In the genomic region with DNA sequence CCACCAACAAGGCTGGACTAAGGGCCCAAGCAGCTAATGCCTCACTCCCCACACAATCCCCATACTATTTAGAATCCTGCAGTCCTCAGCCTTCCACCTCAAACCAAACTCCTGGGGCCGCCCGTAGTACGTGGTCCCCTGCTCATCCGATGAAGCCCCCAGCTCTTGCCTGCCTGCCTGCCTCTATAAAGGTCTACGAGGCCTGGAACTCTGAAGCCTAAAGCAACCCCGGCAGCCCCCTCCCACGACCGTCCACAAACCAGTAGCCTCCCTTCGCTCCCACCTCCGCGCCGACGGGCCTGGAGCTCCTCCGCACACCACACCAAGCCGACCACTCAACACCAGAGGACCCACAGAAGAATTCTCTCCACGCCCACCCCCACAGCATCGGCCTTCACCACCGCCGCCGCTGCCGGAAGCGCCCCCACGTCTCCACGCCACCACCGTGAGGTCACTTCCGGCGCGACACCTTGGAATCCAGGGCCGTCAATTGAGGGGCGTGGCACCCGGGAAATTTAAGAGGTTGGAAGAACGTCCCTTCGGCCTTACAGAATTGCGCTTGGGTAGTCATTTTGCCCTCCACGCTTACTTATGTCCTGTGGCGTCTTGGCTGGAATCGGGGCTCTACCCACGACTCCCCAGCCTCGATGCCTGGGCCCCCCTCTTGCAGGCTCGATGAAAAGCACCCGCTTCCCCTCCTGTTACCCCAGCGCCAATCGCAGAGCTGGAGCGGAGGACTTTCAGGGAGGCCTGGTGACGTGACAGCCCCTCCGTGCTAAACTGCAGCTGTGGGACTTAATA, we compare ENCODE assay signal across 8 cellular contexts. TPM values are rescaled to one million over a fixed set of nuclear protein-coding genes. Genes with fewer than 3 reads are reported as not detected.
DNase-seq lines count a peak whose midpoint lies in the region; ATAC-seq and TF ChIP-seq lines count a peak whose summit lies in the region.

A gene with protein sequence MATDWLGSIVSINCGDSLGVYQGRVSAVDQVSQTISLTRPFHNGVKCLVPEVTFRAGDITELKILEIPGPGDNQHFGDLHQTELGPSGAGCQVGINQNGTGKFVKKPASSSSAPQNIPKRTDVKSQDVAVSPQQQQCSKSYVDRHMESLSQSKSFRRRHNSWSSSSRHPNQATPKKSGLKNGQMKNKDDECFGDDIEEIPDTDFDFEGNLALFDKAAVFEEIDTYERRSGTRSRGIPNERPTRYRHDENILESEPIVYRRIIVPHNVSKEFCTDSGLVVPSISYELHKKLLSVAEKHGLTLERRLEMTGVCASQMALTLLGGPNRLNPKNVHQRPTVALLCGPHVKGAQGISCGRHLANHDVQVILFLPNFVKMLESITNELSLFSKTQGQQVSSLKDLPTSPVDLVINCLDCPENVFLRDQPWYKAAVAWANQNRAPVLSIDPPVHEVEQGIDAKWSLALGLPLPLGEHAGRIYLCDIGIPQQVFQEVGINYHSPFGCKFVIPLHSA (minus strand): TSS at position 428 of the 801 bp plus-strand sequence. CDS start 20,900 bp downstream, outside the sequence.

- 0 out of 2 replicates have a peak, but pooled peaks cover 2% of the 10 kb centered on the region for H3K27me3 ChIP-seq in HUES6 (ENCODE audit: control insufficient read depth, insufficient read depth, low read length)

- H3K36me3 ChIP-seq in HUES6 (ENCODE audit: control insufficient read depth, insufficient read depth, low read length) (no peaks in the 10 kb centered on the region), OCI-LY7 (ENCODE audit: insufficient read depth, low read length) (no peaks in the 10 kb centered on the region), mucosa of descending colon (ENCODE audit: low read depth) (no peaks in the 10 kb centered on the region)

- H3K4me3 ChIP-seq in HUES6 (ENCODE audit: low read depth, low read length) = peak within 1 kb of the TSS; percentile 89
- H3K4me3 ChIP-seq in OCI-LY7 (ENCODE audit: low read depth, low read length, poor library complexity, severe bottlenecking) = peak within 1 kb of the TSS; percentile 97
- H3K4me3 ChIP-seq in mucosa of descending colon = peak within 1 kb of the TSS; percentile 56

- H3K9ac ChIP-seq in HUES6 (ENCODE audit: low read length) = peak within 1 kb of the TSS; percentile 88

- no peaks in the 10 kb centered on the region for H3K9me2 ChIP-seq in OCI-LY7 (ENCODE audit: insufficient read depth, low read length)

- 0 out of 2 replicates have a peak, but pooled peaks cover 4% of the 10 kb centered on the region for H3K4me1 ChIP-seq in HUES6 (ENCODE audit: control insufficient read depth, insufficient read depth, low read length)
- H3K4me1 ChIP-seq in OCI-LY7 (ENCODE audit: insufficient read depth, low read length, poor library complexity, severe bottlenecking) = peaks cover 20% of the 10 kb centered on the region
- H3K4me1 ChIP-seq in mucosa of descending colon (ENCODE audit: low read depth) = peaks cover 10% of the 10 kb centered on the region

- H3K9me3 ChIP-seq in HUES6 (ENCODE audit: control insufficient read depth, insufficient read depth, low read depth, low read length) = no peaks in the 10 kb centered on the region
- H3K9me3 ChIP-seq in OCI-LY7 (ENCODE audit: low read length) = no peaks in the 10 kb centered on the region
- H3K9me3 ChIP-seq in mucosa of descending colon = no peaks in the 10 kb centered on the region

- BruUV-seq in OCI-LY7 (replicated peaks; lab: Mats Ljungman, UMichigan) = no TSS peak

- intact Hi-C loops in CD14-positive monocyte (cut with micrococcal nuclease) = no loop called here
- intact Hi-C loops in OCI-LY7 (cut with micrococcal nuclease; ENCODE audit: unreplicated experiment) = no loop called here
- intact Hi-C loops in mucosa of descending colon (cut with DNase I, micrococcal nuclease) = no loop called here

- H3K79me2 ChIP-seq in OCI-LY7 (ENCODE audit: insufficient read depth, low read depth, low read length) = peaks cover 29% of the 10 kb centered on the region; the same call in 1 of the 2 replicates

- peaks cover 0 to 4% (median 1%) of the 10 kb centered on the region in 7 donors for H3K9me3 Mint-ChIP-seq in CD14-positive monocyte

- peaks cover 1 to 3% of the 10 kb centered on the region in 2 donors for H3K36me3 Mint-ChIP-seq in CD14-positive monocyte

- H3K27ac Mint-ChIP-seq in CD14-positive monocyte = peak within 1 kb of the TSS; percentile 95 to 99 (median 97)

- TF ChIP-seq CTCF in CD14-positive monocyte (IDR thresholded peaks at IDR 0.05) (no peak), OCI-LY7 (conservative IDR thresholded peaks at IDR 0.05; ENCODE audit: low read length) (no peak), mucosa of descending colon (IDR thresholded peaks at IDR 0.05) (no peak)

- no peaks in the 10 kb centered on the region for H4K20me1 ChIP-seq in OCI-LY7 (ENCODE audit: insufficient read depth, low read length)

- DNase-seq in CD14-positive monocyte (ENCODE audit: low spot score) (peak; percentile 69), OCI-LY7 (ENCODE audit: low spot score) (peak; percentile 88), activated T-cell treated with anti-CD3 and anti-CD28 coated beads for 4 hours (peak; percentile 81), epithelial cell of prostate (ENCODE audit: low read depth, low spot score) (no peak), mucosa of descending colon (peak; percentile 88 to 96 (median 90))
- DNase-seq in stimulated activated CD8-positive, alpha-beta memory T cell treated with anti-CD3 and anti-CD28 coated beads, Interleukin-4, amount 100 ng/mL, for 1 hour (ENCODE audit: low read depth in 2 of 2, low spot score in 1 of 2) = peak; percentile 68 to 75

- H3K27me3 Mint-ChIP-seq in CD14-positive monocyte (ENCODE audit: low read depth in 3 of 3) = peaks cover 8 to 23% (median 14%) of the 10 kb centered on the region in 3 donors

- H3K27ac ChIP-seq in HUES6 (ENCODE audit: low read depth, low read length) (peak within 1 kb of the TSS; percentile 77; the same call in 1 of the 2 replicates), OCI-LY7 (ENCODE audit: low read depth, low read length, poor library complexity, severe bottlenecking) (peak within 1 kb of the TSS; percentile 53), epithelial cell of prostate (peak within 1 kb of the TSS; percentile 45)

- H3K4me2 ChIP-seq in OCI-LY7 (ENCODE audit: low read length) = peak within 1 kb of the TSS; percentile 92

- H3K4me3 Mint-ChIP-seq in CD14-positive monocyte = peak within 1 kb of the TSS; percentile 100

- peaks cover 31% of the 10 kb centered on the region for H3K4me1 Mint-ChIP-seq in CD14-positive monocyte

- POLR2A ChIA-PET in OCI-LY7 (lab: Charles Lee) = interaction anchor here (1.0 kb wide), 1 partner anchor 41 kb away, joined by 4 read pairs; no protein-coding TSS in a partner anchor

- ATAC-seq in GM19463 (IDR thresholded peaks at IDR 0.05; ENCODE audit: unreplicated experiment) = peak; percentile 83
- ATAC-seq in mucosa of descending colon = peak; percentile 99

- CTCF ChIA-PET in OCI-LY7 (lab: Charles Lee; ENCODE audit: unreplicated experiment) = interaction anchor here (1.0 kb wide), 1 partner anchor 18 kb away, joined by 4 read pairs; no protein-coding TSS in a partner anchor

- peak within 1 kb of the TSS; percentile 93 for H2AFZ ChIP-seq in OCI-LY7 (ENCODE audit: low read length)

RNA-seq across cellular contexts. Expression of the gene that starts here (rescaled TPM):
- polyA plus RNA-seq in CD14-positive monocyte = 10 to 100 TPM; 10.0 to 10.5 TPM
- total RNA-seq in OCI-LY7 (2014; rRNA removed; shearing (Covaris generic)) = 13.4 and 15.1 TPM in 2 replicates
- total RNA-seq in OCI-LY7 (2022) (43.5 and 51.4 TPM in 2 replicates), mucosa of descending colon (10 to 100 TPM; 30.9 to 31.9 (median 31.6) TPM)
